8 cellular contexts compared by ENCODE assay signal in the genomic region with DNA sequence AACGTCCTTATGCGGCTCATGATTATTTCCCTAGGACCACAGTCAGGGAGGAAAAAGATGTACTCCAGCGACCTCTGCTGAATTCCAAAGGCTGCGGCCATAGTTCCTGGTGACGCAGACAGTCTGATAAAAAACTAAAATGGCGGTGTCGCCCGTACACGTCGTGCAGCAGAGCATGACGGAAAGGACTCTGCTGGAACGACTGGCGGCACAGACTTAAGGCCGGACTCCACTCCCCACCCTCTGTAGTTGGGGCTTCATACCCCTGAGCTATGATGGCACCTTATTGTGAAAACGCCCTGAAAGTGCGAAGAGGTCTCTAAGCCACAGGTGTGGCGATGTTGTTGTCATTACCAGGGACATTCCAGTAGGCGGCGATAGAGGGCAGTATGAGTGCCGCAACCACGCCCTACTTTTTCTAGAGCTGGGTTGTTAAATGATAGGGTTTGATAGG.
DNase-seq lines count a peak whose midpoint lies in the region; ATAC-seq, FAIRE-seq and TF ChIP-seq lines count a peak whose summit lies in the region.

No MANE protein-coding gene starts in this region.

- FAIRE-seq in endothelial cell of umbilical vein (lab: Jason Lieb, UNC), result peak; percentile 65

- CTCF ChIA-PET in endothelial cell of umbilical vein (lab: Charles Lee), result interaction anchor here (0.8 to 1.0 kb wide), 2 partner anchors 176 to 1418 kb away, joined by 3 to 12 read pairs; no protein-coding TSS in a partner anchor

- BruUV-seq in endothelial cell of umbilical vein (replicated peaks; lab: Mats Ljungman, UMichigan), result no TSS peak

- dilution Hi-C loops in endothelial cell of umbilical vein (cut with MboI; ENCODE audit: extremely low pct_ligation_motif_present, low sequenced_read_pairs), result no loop called here

- intact Hi-C loops in endothelial cell of umbilical vein (cut with micrococcal nuclease), result loop anchor here (1.0 kb wide), 1 partner anchor 1147 kb away; no protein-coding TSS in a partner anchor

- TF ChIP-seq CTCF in GM12872 (IDR thresholded peaks at IDR 0.05; ENCODE audit: insufficient read depth, low read depth, low read length) (peak; percentile 74), endothelial cell of umbilical vein (IDR thresholded peaks at IDR 0.05; ENCODE audit: extremely low read depth in 1 of 2, insufficient read depth in 1 of 2, low read depth in 1 of 2, low read length in 2 of 2) (peak; percentile 45 to 55)

- H3K9ac ChIP-seq in endothelial cell of umbilical vein (replicated peaks; ENCODE audit: extremely low read depth, insufficient read depth, low read length) (peak overlapping the region; percentile 57), mucosa of rectum (ENCODE audit: low read depth in 1 of 2, low read length in 2 of 2) (peak overlapping the region; percentile 44 to 61)

- peak overlapping the region; percentile 52 for H3K27ac Mint-ChIP-seq in stimulated activated effector memory CD8-positive, alpha-beta T cell treated with anti-CD3 and anti-CD28 coated beads, Interleukin-12 subunit alpha, Interleukin-12 subunit beta, amount 100 ng/mL, for 72 hours

- no peaks in the 10 kb centered on the region for H3K9me1 ChIP-seq in endothelial cell of umbilical vein (replicated peaks; ENCODE audit: control insufficient read depth, extremely low read depth, insufficient read depth, low read length)

- peak overlapping the region; percentile 46 for H3K4me2 ChIP-seq in endothelial cell of umbilical vein (ENCODE audit: insufficient read depth, low read length)

- H3K4me1 ChIP-seq in endothelial cell of umbilical vein (ENCODE audit: control insufficient read depth, extremely low read depth, insufficient read depth, low read length) (no peaks in the 10 kb centered on the region), mucosa of rectum (ENCODE audit: control insufficient read depth in 2 of 2, insufficient read depth in 2 of 2, low read length in 2 of 2) (no peaks in the 10 kb centered on the region)

- no peaks in the 10 kb centered on the region for H3K27me3 ChIP-seq in endothelial cell of umbilical vein (ENCODE audit: control insufficient read depth in 2 of 2, insufficient read depth in 2 of 2, low read length in 2 of 2)
- H3K27me3 ChIP-seq in mucosa of rectum (ENCODE audit: control insufficient read depth in 2 of 2, insufficient read depth in 2 of 2, low read length in 2 of 2), result peaks cover 0 to under 1% of the 10 kb centered on the region in 2 donors

- POLR2A ChIA-PET in endothelial cell of umbilical vein (lab: Charles Lee), result no interaction called here

- H3K36me3 Mint-ChIP-seq in stimulated activated effector memory CD8-positive, alpha-beta T cell treated with anti-CD3 and anti-CD28 coated beads, Interleukin-12 subunit alpha, Interleukin-12 subunit beta, amount 100 ng/mL, for 72 hours, result no peaks in the 10 kb centered on the region

- no peak for TF ChIP-seq POLR2A in endothelial cell of umbilical vein (IDR thresholded peaks at IDR 0.05; ENCODE audit: low read depth, low read length)

- H3K4me3 Mint-ChIP-seq in stimulated activated effector memory CD8-positive, alpha-beta T cell treated with anti-CD3 and anti-CD28 coated beads, Interleukin-12 subunit alpha, Interleukin-12 subunit beta, amount 100 ng/mL, for 72 hours, result peak overlapping the region; percentile 57

- peak overlapping the region; percentile 99 for H2AFZ ChIP-seq in endothelial cell of umbilical vein (ENCODE audit: low read depth, low read length)

- H3K27ac ChIP-seq in endothelial cell of umbilical vein (ENCODE audit: insufficient read depth, low read depth, low read length), result peak overlapping the region; percentile 22
- H3K27ac ChIP-seq in mucosa of rectum (ENCODE audit: low read depth in 2 of 2, low read length in 2 of 2), result peak overlapping the region in 1 of 2 donors; percentile 60

- H4K20me1 ChIP-seq in endothelial cell of umbilical vein (replicated peaks; ENCODE audit: control insufficient read depth, extremely low read depth, insufficient read depth, low read length), result no peaks in the 10 kb centered on the region

- H3K4me1 Mint-ChIP-seq in stimulated activated effector memory CD8-positive, alpha-beta T cell treated with anti-CD3 and anti-CD28 coated beads, Interleukin-12 subunit alpha, Interleukin-12 subunit beta, amount 100 ng/mL, for 72 hours, result no peaks in the 10 kb centered on the region

- peak; percentile 84 for ATAC-seq in HG02588 (IDR thresholded peaks at IDR 0.05; ENCODE audit: unreplicated experiment)
- peak; percentile 55 for ATAC-seq in stimulated activated effector memory CD8-positive, alpha-beta T cell treated with anti-CD3 and anti-CD28 coated beads, Interleukin-12 subunit alpha, Interleukin-12 subunit beta, amount 100 ng/mL, for 72 hours

- H3K79me2 ChIP-seq in endothelial cell of umbilical vein (ENCODE audit: control insufficient read depth, insufficient read depth, low read length), result no peaks in the 10 kb centered on the region

- H3K9me3 Mint-ChIP-seq in stimulated activated effector memory CD8-positive, alpha-beta T cell treated with anti-CD3 and anti-CD28 coated beads, Interleukin-12 subunit alpha, Interleukin-12 subunit beta, amount 100 ng/mL, for 72 hours, result no peaks in the 10 kb centered on the region

- H3K4me3 ChIP-seq in endothelial cell of umbilical vein (replicated peaks in 1 of 3; ENCODE audit: insufficient read depth in 1 of 3, low read depth in 1 of 3, low read length in 3 of 3) (peak overlapping the region; percentile 28 to 74 (median 40)), mucosa of rectum (ENCODE audit: low read length in 2 of 2) (peak overlapping the region; percentile 56 to 84)

- H3K9me3 ChIP-seq in endothelial cell of umbilical vein (replicated peaks; ENCODE audit: control insufficient read depth, insufficient read depth, low read length) (no peaks in the 10 kb centered on the region), mucosa of rectum (ENCODE audit: control insufficient read depth in 2 of 2, low read length in 2 of 2) (no peaks in the 10 kb centered on the region)

- peak; percentile 1 for DNase-seq in NCI-H226
- peak; percentile 7 for DNase-seq in activated CD8-positive, alpha-beta memory T cell treated with anti-CD3 and anti-CD28 coated beads, Interleukin-2, amount 50 U/mL, for 1 hour (ENCODE audit: extremely low read depth)
- DNase-seq in endothelial cell of umbilical vein (ENCODE audit: low read depth, low spot score), result peak; percentile 39
- peak; percentile 10 to 55 for DNase-seq in stimulated activated effector memory CD8-positive, alpha-beta T cell treated with anti-CD3 and anti-CD28 coated beads, Interleukin-12 subunit alpha, Interleukin-12 subunit beta, amount 100 ng/mL, for 72 hours (ENCODE audit: low spot score in 2 of 2)
- no peak for DNase-seq in HuH-7.5 (ENCODE audit: low spot score)

- H3K36me3 ChIP-seq in endothelial cell of umbilical vein (ENCODE audit: control insufficient read depth in 2 of 2, extremely low read depth in 1 of 2, insufficient read depth in 2 of 2, low read length in 2 of 2), result no peaks in the 10 kb centered on the region
- no peaks in the 10 kb centered on the region for H3K36me3 ChIP-seq in mucosa of rectum (ENCODE audit: control insufficient read depth in 2 of 2, insufficient read depth in 2 of 2, low read length in 2 of 2)

TF ChIP-seq in endothelial cell of umbilical vein, 7 proteins besides CTCF, POLR2A, EP300 and RAD21:
- no peak for TF ChIP-seq GATA2 (IDR thresholded peaks at IDR 0.05; ENCODE audit: insufficient read depth, insufficient read length, low read depth, low read length)
- TF ChIP-seq FOS (IDR thresholded peaks at IDR 0.05; ENCODE audit: borderline replicate concordance, insufficient read depth, low read length), result no peak
- TF ChIP-seq EZH2 (IDR thresholded peaks at IDR 0.05; ENCODE audit: borderline replicate concordance, low read depth, low read length, severe bottlenecking), result no peak
- no peak for TF ChIP-seq POLR2AphosphoS5 (IDR thresholded peaks at IDR 0.05; ENCODE audit: insufficient read depth, low read depth, low read length)
- TF ChIP-seq JUN (IDR thresholded peaks at IDR 0.05; ENCODE audit: borderline replicate concordance, insufficient read depth, insufficient read length, low read depth), result no peak
- TF ChIP-seq, protein P1, sequence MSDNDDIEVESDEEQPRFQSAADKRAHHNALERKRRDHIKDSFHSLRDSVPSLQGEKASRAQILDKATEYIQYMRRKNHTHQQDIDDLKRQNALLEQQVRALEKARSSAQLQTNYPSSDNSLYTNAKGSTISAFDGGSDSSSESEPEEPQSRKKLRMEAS (IDR thresholded peaks at IDR 0.05; ENCODE audit: insufficient read depth, insufficient read length), result no peak
- TF ChIP-seq MYC (IDR thresholded peaks at IDR 0.05; ENCODE audit: low read depth, low read length), result no peak
